In genomic region chr12:112409064-112409905, GRCh38 we compare ENCODE assay signal across 1 cellular context.
TF ChIP-seq lines count a peak whose summit lies in the region.

Gene RPL6 (minus strand): TSS chr12:112409605. CDS start chr12:112408656, 949 bp downstream.

TF ChIP-seq in HepG2, 621 proteins besides CTCF, POLR2A, EP300 and RAD21 (continued from another document and continues in another):
- TF ChIP-seq FOXP4 (CRISPR knock-in tag; IDR thresholded peaks at IDR 0.05) (no peak), RBM39 (IDR thresholded peaks at IDR 0.05; ENCODE audit: low read depth, low read length, poor library complexity, severe bottlenecking) (peak; percentile 87), CENPX (CRISPR knock-in tag; IDR thresholded peaks at IDR 0.05) (no peak), ATF5 (CRISPR knock-in tag; IDR thresholded peaks at IDR 0.05; ENCODE audit: low read depth) (no peak), RFX3 (CRISPR knock-in tag; IDR thresholded peaks at IDR 0.05) (no peak), ZNF552 (CRISPR knock-in tag; IDR thresholded peaks at IDR 0.05; ENCODE audit: borderline replicate concordance) (0 out of 2 replicates have a peak, but pooled peaks have one; percentile 55), ARNTL (CRISPR knock-in tag; IDR thresholded peaks at IDR 0.05) (peak; percentile 46; the same call in 1 of the 2 replicates), ZKSCAN5 (CRISPR knock-in tag; IDR thresholded peaks at IDR 0.05) (peak; percentile 23; the same call in 1 of the 2 replicates), TGIF2 (CRISPR knock-in tag; IDR thresholded peaks at IDR 0.05) (no peak), ZNF724P (CRISPR knock-in tag; IDR thresholded peaks at IDR 0.05; ENCODE audit: borderline replicate concordance) (no peak), RNF2 (conservative IDR thresholded peaks at IDR 0.05; ENCODE audit: low read depth) (no peak), GABPA (IDR thresholded peaks at IDR 0.05; ENCODE audit: low read depth, low read length) (peak; percentile 77), GABPA (CRISPR knock-in tag; IDR thresholded peaks at IDR 0.05; ENCODE audit: low read depth) (peak; percentile 98), ZEB1 (IDR thresholded peaks at IDR 0.05; ENCODE audit: insufficient replicate concordance, low read depth) (peak; percentile 55), ZNF784 (CRISPR knock-in tag; IDR thresholded peaks at IDR 0.05; ENCODE audit: borderline replicate concordance) (peak; percentile 80; the same call in 1 of the 2 replicates), ZNF773 (CRISPR knock-in tag; IDR thresholded peaks at IDR 0.05; ENCODE audit: borderline replicate concordance) (0 out of 2 replicates have a peak, but pooled peaks have one; percentile 57), POLR2G (IDR thresholded peaks at IDR 0.05; ENCODE audit: low read depth, low read length) (peak; percentile 99), SUZ12 (IDR thresholded peaks at IDR 0.05; ENCODE audit: low read depth, low read length) (peak; percentile 59), ATF2 (CRISPR knock-in tag; IDR thresholded peaks at IDR 0.05) (peak; percentile 59; the same call in 1 of the 2 replicates), NFKB2 (CRISPR knock-in tag; IDR thresholded peaks at IDR 0.05; ENCODE audit: borderline replicate concordance) (peak; percentile 82; the same call in 1 of the 2 replicates), FOSL2 (CRISPR knock-in tag; IDR thresholded peaks at IDR 0.05) (peak; percentile 25; the same call in 1 of the 2 replicates), ZNF513 (CRISPR knock-in tag; conservative IDR thresholded peaks at IDR 0.05) (no peak), AKAP8 (CRISPR knock-in tag; IDR thresholded peaks at IDR 0.05) (no peak), GATAD1 (CRISPR knock-in tag; IDR thresholded peaks at IDR 0.05) (peak; percentile 78), ZBTB37 (CRISPR knock-in tag; IDR thresholded peaks at IDR 0.05) (no peak), ZFP91 (CRISPR knock-in tag; IDR thresholded peaks at IDR 0.05; ENCODE audit: borderline replicate concordance) (peak; percentile 85), DDIT3 (CRISPR knock-in tag; IDR thresholded peaks at IDR 0.05) (no peak), REST (IDR thresholded peaks at IDR 0.05; ENCODE audit: borderline replicate concordance in 1 of 2, low read depth in 1 of 2, low read length in 2 of 2) (peak in 1 of 2 experiments; percentile 74; a peak in 2 of 4 replicates), MEIS2 (CRISPR knock-in tag; IDR thresholded peaks at IDR 0.05) (0 out of 2 replicates have a peak, but pooled peaks have one; percentile 40), KMT2B (CRISPR knock-in tag; IDR thresholded peaks at IDR 0.05) (peak; percentile 84), CSRNP1 (CRISPR knock-in tag; IDR thresholded peaks at IDR 0.05) (0 out of 2 replicates have a peak, but pooled peaks have one; percentile 26), PHF5A (CRISPR knock-in tag; IDR thresholded peaks at IDR 0.05; ENCODE audit: low read depth, unreplicated experiment) (no peak), RFXANK (CRISPR knock-in tag; IDR thresholded peaks at IDR 0.05) (no peak), ZFP1 (CRISPR knock-in tag; IDR thresholded peaks at IDR 0.05) (peak; percentile 51; the same call in 1 of the 2 replicates), ZNF10 (CRISPR knock-in tag; IDR thresholded peaks at IDR 0.05; ENCODE audit: borderline replicate concordance, low read depth) (no peak), KLF6 (CRISPR knock-in tag; IDR thresholded peaks at IDR 0.05) (peak; percentile 89; the same call in 1 of the 2 replicates), CCDC6 (CRISPR knock-in tag; IDR thresholded peaks at IDR 0.05) (peak; percentile 0; the same call in 1 of the 2 replicates), SRF (IDR thresholded peaks at IDR 0.05; ENCODE audit: low read depth, low read length) (peak; percentile 25; the same call in 1 of the 2 replicates), ZNF556 (CRISPR knock-in tag; IDR thresholded peaks at IDR 0.05; ENCODE audit: borderline replicate concordance) (0 out of 2 replicates have a peak, but pooled peaks have one; percentile 69), RCOR2 (CRISPR knock-in tag; IDR thresholded peaks at IDR 0.05) (peak; percentile 96), REXO4 (CRISPR knock-in tag; IDR thresholded peaks at IDR 0.05; ENCODE audit: borderline replicate concordance) (no peak), HOXD1 (CRISPR knock-in tag; IDR thresholded peaks at IDR 0.05) (peak; percentile 68; the same call in 1 of the 2 replicates), THAP11 (CRISPR knock-in tag; IDR thresholded peaks at IDR 0.05) (peak; percentile 99), RFX5 (IDR thresholded peaks at IDR 0.05; ENCODE audit: low read depth, low read length) (no peak), ZNF350 (CRISPR knock-in tag; IDR thresholded peaks at IDR 0.05; ENCODE audit: borderline replicate concordance, low read depth) (peak; percentile 89; the same call in 1 of the 2 replicates), CENPT (CRISPR knock-in tag; IDR thresholded peaks at IDR 0.05; ENCODE audit: low read depth) (no peak), ZNF616 (CRISPR knock-in tag; IDR thresholded peaks at IDR 0.05; ENCODE audit: low read depth) (peak; percentile 80; the same call in 1 of the 2 replicates)
